In the genomic region with DNA sequence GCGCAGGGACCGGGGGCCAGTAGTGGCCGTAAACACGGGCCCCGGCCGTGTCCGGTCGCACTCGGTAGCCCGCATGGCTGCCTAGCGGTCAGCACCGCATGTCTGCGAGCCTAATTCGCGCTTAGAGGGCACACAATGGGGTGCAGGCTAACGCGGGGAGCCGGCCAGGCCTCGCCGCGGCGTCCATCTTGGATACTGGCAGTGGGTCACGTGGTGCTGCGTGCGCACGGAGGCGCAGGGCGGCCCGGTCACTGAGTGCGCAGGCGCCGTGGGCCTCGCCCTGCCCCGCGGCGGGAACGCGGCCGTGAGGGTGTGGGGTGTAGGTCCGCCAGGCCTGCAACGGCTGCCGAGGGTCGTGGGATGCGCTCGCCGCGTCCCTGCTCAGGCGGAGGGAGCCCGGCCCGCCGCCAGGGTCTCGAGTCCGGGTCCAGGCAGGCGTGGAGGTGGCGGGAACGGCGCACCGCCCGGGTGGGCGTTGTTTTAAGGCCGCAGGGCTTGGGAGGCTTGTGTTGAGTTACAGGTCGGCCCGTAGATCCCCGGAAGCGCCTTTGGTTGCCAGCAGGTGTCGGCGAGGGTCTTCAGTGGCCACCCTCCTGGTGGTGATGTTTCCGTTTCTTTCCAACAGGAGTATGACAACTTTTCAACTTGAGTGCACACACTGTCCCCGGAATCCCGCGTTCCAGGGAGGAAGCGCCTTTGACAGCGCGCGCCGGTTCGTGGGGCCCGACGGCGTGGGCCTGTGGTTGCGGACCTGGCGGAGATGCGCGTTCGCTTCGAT, we compare ENCODE assay signal across 8 cellular contexts. TPM values are rescaled to one million over a fixed set of nuclear protein-coding genes. Genes with fewer than 3 reads are reported as not detected.
DNase-seq lines count a peak whose midpoint lies in the region; ATAC-seq and TF ChIP-seq lines count a peak whose summit lies in the region.

No MANE protein-coding gene starts in this region.

- H3K4me1 Mint-ChIP-seq in GM23338 = peaks cover 37% of the 10 kb centered on the region
- peaks cover 30% of the 10 kb centered on the region for H3K4me1 Mint-ChIP-seq in activated T-helper 2 cell treated with anti-CD3 and anti-CD28 coated beads, Interferon-gamma antibody, Interleukin-2, Interleukin-4, amounts not matched to agents 10 μg/mL and 5 μg/mL and 100 μg/mL, durations not matched to agents 14 hours and 24 hours and 36 hours (ENCODE audit: low read depth)
- H3K4me1 Mint-ChIP-seq in nephron = peaks cover 36% of the 10 kb centered on the region

- H3K4me2 ChIP-seq in GM23338 (peak overlapping the region; percentile 95), Karpas-422 (ENCODE audit: low read depth, low read length, poor library complexity, severe bottlenecking) (peak overlapping the region; percentile 99)

- peak overlapping the region; percentile 98 for H3K27ac ChIP-seq in GM23338 (ENCODE audit: low read depth)
- H3K27ac ChIP-seq in Karpas-422 (ENCODE audit: low read length) = peak overlapping the region; percentile 79
- H3K27ac ChIP-seq in Peyer's patch = peak overlapping the region; percentile 96 to 100 (median 100)

- no peaks in the 10 kb centered on the region for H3F3A ChIP-seq in GM23338 (replicated peaks; ENCODE audit: low read depth)

- intact Hi-C loops in activated T-helper 2 cell treated with anti-CD3 and anti-CD28 coated beads, Interferon-gamma antibody, Interleukin-2, Interleukin-4, amounts not matched to agents 10 μg/mL and 5 μg/mL and 100 μg/mL, durations not matched to agents 14 hours and 24 hours and 36 hours (cut with micrococcal nuclease) = loop anchor here (1.0 to 10.0 kb wide), 8 partner anchors 20 to 185 kb away; no protein-coding TSS in a partner anchor

- H3K4me1 ChIP-seq in GM23338 (ENCODE audit: insufficient read depth) (peaks cover 20% of the 10 kb centered on the region), Karpas-422 (ENCODE audit: low read length) (peaks cover 21% of the 10 kb centered on the region), Peyer's patch (peaks cover 0 to 9% (median 4%) of the 10 kb centered on the region in 4 donors)

- H3K27me3 Mint-ChIP-seq in GM23338 (ENCODE audit: insufficient read depth, low read depth, poor library complexity) (peaks cover 11% of the 10 kb centered on the region), nephron (ENCODE audit: low read depth) (peaks cover 4% of the 10 kb centered on the region)
- H3K27me3 Mint-ChIP-seq in activated T-helper 2 cell treated with anti-CD3 and anti-CD28 coated beads, Interferon-gamma antibody, Interleukin-2, Interleukin-4, amounts not matched to agents 10 μg/mL and 5 μg/mL and 100 μg/mL, durations not matched to agents 14 hours and 24 hours and 36 hours (ENCODE audit: low read depth) = peaks cover 9% of the 10 kb centered on the region

- peak overlapping the region; percentile 85 for H3K4me3 Mint-ChIP-seq in GM23338
- peak overlapping the region; percentile 91 for H3K4me3 Mint-ChIP-seq in activated T-helper 2 cell treated with anti-CD3 and anti-CD28 coated beads, Interferon-gamma antibody, Interleukin-2, Interleukin-4, amounts not matched to agents 10 μg/mL and 5 μg/mL and 100 μg/mL, durations not matched to agents 14 hours and 24 hours and 36 hours (ENCODE audit: low read depth)
- peak overlapping the region; percentile 90 to 93 (median 92) for H3K4me3 Mint-ChIP-seq in nephron

- H2AFZ ChIP-seq in GM23338 = peak overlapping the region; percentile 98
- H2AFZ ChIP-seq in Karpas-422 (ENCODE audit: low read length) = peak overlapping the region; percentile 98

- ATAC-seq in GM23338 = peak; percentile 75

- H3K9me2 ChIP-seq in GM23338 (ENCODE audit: insufficient read depth) (no peaks in the 10 kb centered on the region), Karpas-422 (replicated peaks; ENCODE audit: insufficient read depth, low read length) (no peaks in the 10 kb centered on the region)

- no peaks in the 10 kb centered on the region for H3K9me3 Mint-ChIP-seq in GM23338
- no peaks in the 10 kb centered on the region for H3K9me3 Mint-ChIP-seq in activated T-helper 2 cell treated with anti-CD3 and anti-CD28 coated beads, Interferon-gamma antibody, Interleukin-2, Interleukin-4, amounts not matched to agents 10 μg/mL and 5 μg/mL and 100 μg/mL, durations not matched to agents 14 hours and 24 hours and 36 hours
- peaks cover 9% of the 10 kb centered on the region for H3K9me3 Mint-ChIP-seq in nephron

- H3K9me3 ChIP-seq in Karpas-422 (ENCODE audit: low read length) = no peaks in the 10 kb centered on the region
- H3K9me3 ChIP-seq in Peyer's patch = no peaks in the 10 kb centered on the region

- H3K27me3 ChIP-seq in GM23338 (ENCODE audit: insufficient read depth) (no peaks in the 10 kb centered on the region), Karpas-422 (ENCODE audit: low read length) (no peaks in the 10 kb centered on the region), Peyer's patch (no peaks in the 10 kb centered on the region)

- H3K36me3 Mint-ChIP-seq in GM23338 (ENCODE audit: low read depth) (no peaks in the 10 kb centered on the region; the same call in 2 of the 3 replicates), nephron (ENCODE audit: low read depth) (no peaks in the 10 kb centered on the region)
- peaks cover 23% of the 10 kb centered on the region for H3K36me3 Mint-ChIP-seq in activated T-helper 2 cell treated with anti-CD3 and anti-CD28 coated beads, Interferon-gamma antibody, Interleukin-2, Interleukin-4, amounts not matched to agents 10 μg/mL and 5 μg/mL and 100 μg/mL, durations not matched to agents 14 hours and 24 hours and 36 hours (ENCODE audit: low read depth)

- H4K20me1 ChIP-seq in GM23338 (replicated peaks; ENCODE audit: insufficient read depth) (peaks cover 24% of the 10 kb centered on the region), Karpas-422 (ENCODE audit: insufficient read depth, low read depth, low read length) (peaks cover 29% of the 10 kb centered on the region)

- H3K4me3 ChIP-seq in GM23338 (peak overlapping the region; percentile 95), Karpas-422 (ENCODE audit: low read length) (peak overlapping the region; percentile 94), Peyer's patch (peak overlapping the region; percentile 67 to 92 (median 84)), fibroblast of pulmonary artery (replicated peaks; ENCODE audit: low read depth, low read length) (peak overlapping the region; percentile 87)

- peak overlapping the region; percentile 98 for H3K9ac ChIP-seq in Karpas-422 (ENCODE audit: low read length)

- DNase-seq in ELR (ENCODE audit: low read depth) (peak; percentile 92), GM23338 (ENCODE audit: low spot score) (peak; percentile 94), Karpas-422 (peak; percentile 97), Peyer's patch (peak; percentile 95 to 98 (median 97)), fibroblast of pulmonary artery (ENCODE audit: low read depth) (peak; percentile 94)
- DNase-seq in activated T-helper 2 cell treated with anti-CD3 and anti-CD28 coated beads, Interferon-gamma antibody, Interleukin-2, Interleukin-4, amounts not matched to agents 10 μg/mL and 5 μg/mL and 100 μg/mL, durations not matched to agents 14 hours and 24 hours and 36 hours (ENCODE audit: low spot score) = peak; percentile 93
- peak; percentile 90 for DNase-seq in stimulated activated naive CD4-positive, alpha-beta T cell treated with Interleukin-2 at 50 U/mL for 16 hours (lab: John Stamatoyannopoulos, UW)

- H3K27ac Mint-ChIP-seq in GM23338 (peak overlapping the region; percentile 98), nephron (peak overlapping the region; percentile 96 to 99 (median 99))
- peak overlapping the region; percentile 99 for H3K27ac Mint-ChIP-seq in activated T-helper 2 cell treated with anti-CD3 and anti-CD28 coated beads, Interferon-gamma antibody, Interleukin-2, Interleukin-4, amounts not matched to agents 10 μg/mL and 5 μg/mL and 100 μg/mL, durations not matched to agents 14 hours and 24 hours and 36 hours

- H3K36me3 ChIP-seq in GM23338 (ENCODE audit: insufficient read depth) (no peaks in the 10 kb centered on the region), Karpas-422 (ENCODE audit: insufficient read depth, low read length) (no peaks in the 10 kb centered on the region), Peyer's patch (no peaks in the 10 kb centered on the region)

- H3K79me2 ChIP-seq in GM23338 (replicated peaks; ENCODE audit: insufficient read depth) = peaks cover 34% of the 10 kb centered on the region
- H3K79me2 ChIP-seq in Karpas-422 (ENCODE audit: low read length) = peaks cover 5% of the 10 kb centered on the region; the same call in 1 of the 2 replicates

- peak in 1 of 2 experiments; percentile 11; a peak in 1 of 4 replicates for TF ChIP-seq CTCF in GM23338 (conservative IDR thresholded peaks at IDR 0.05; ENCODE audit: low read depth in 2 of 2)
- peak in 4 of 6 experiments; percentile 7 to 33 (median 28) for TF ChIP-seq CTCF in Peyer's patch (IDR thresholded peaks at IDR 0.05)
- no peak for TF ChIP-seq CTCF in fibroblast of pulmonary artery (IDR thresholded peaks at IDR 0.05; ENCODE audit: low read length, missing control alignments)
- peak in 1 of 3 experiments; percentile 40 for TF ChIP-seq CTCF in nephron (IDR thresholded peaks at IDR 0.05; ENCODE audit: unreplicated experiment in 3 of 3)

- TF ChIP-seq POLR2A in Peyer's patch (IDR thresholded peaks at IDR 0.05) = peak; percentile 96 to 97

TF ChIP-seq in GM23338, 12 proteins besides CTCF, POLR2A, EP300 and RAD21 (continues in another document):
- TF ChIP-seq POLR2AphosphoS5 (IDR thresholded peaks at IDR 0.05; ENCODE audit: low read depth) (peak; percentile 98), CREB1 (CRISPR knock-in tag; IDR thresholded peaks at IDR 0.05; ENCODE audit: low read depth) (peak; percentile 1; the same call in 1 of the 2 replicates), STAT1 (IDR thresholded peaks at IDR 0.05; ENCODE audit: unreplicated experiment) (no peak)
- TF ChIP-seq, protein P1, sequence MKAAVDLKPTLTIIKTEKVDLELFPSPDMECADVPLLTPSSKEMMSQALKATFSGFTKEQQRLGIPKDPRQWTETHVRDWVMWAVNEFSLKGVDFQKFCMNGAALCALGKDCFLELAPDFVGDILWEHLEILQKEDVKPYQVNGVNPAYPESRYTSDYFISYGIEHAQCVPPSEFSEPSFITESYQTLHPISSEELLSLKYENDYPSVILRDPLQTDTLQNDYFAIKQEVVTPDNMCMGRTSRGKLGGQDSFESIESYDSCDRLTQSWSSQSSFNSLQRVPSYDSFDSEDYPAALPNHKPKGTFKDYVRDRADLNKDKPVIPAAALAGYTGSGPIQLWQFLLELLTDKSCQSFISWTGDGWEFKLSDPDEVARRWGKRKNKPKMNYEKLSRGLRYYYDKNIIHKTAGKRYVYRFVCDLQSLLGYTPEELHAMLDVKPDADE (IDR thresholded peaks at IDR 0.05) = peak; percentile 51

RNA-seq across cellular contexts. Expression of a gene that starts 0.8 kb away (rescaled TPM):
- total RNA-seq in GM23338 (2014; rRNA removed; shearing (Covaris generic)) = 41.8 and 46.2 TPM in 2 replicates
- 6.6 and 8.1 TPM in 2 replicates for polyA plus RNA-seq in GM23338 (2016; fragmentation: Nextera tagmentation; extraction: Ambion mirVana)
- 8.5 and 16.5 TPM in 2 replicates for total RNA-seq in Karpas-422 (2014; rRNA removed; shearing (Covaris generic); ENCODE audit: low replicate concordance)
- 100 to 1,000 TPM in 3 of 4 donors, 10 to 100 TPM in 1; 28.9 to 198 (median 102) TPM for total RNA-seq in Peyer's patch
- 44.8 and 55.3 TPM in 2 replicates for total RNA-seq in activated T-helper 2 cell treated with anti-CD3 and anti-CD28 coated beads, Interferon-gamma antibody, Interleukin-2, Interleukin-4, amounts not matched to agents 10 μg/mL and 5 μg/mL and 100 μg/mL, durations not matched to agents 14 hours and 24 hours and 36 hours

Comparison
In these comparisons a context has a peak if more than half of its experiments do, and no peak if none do; other contexts are left out.
1. Peak in every context shown above with its lines: DNase-seq, ATAC-seq, H3K4me3 ChIP-seq and H3K27ac ChIP-seq.